ENCODE assay signal across 8 cellular contexts in the genomic region with DNA sequence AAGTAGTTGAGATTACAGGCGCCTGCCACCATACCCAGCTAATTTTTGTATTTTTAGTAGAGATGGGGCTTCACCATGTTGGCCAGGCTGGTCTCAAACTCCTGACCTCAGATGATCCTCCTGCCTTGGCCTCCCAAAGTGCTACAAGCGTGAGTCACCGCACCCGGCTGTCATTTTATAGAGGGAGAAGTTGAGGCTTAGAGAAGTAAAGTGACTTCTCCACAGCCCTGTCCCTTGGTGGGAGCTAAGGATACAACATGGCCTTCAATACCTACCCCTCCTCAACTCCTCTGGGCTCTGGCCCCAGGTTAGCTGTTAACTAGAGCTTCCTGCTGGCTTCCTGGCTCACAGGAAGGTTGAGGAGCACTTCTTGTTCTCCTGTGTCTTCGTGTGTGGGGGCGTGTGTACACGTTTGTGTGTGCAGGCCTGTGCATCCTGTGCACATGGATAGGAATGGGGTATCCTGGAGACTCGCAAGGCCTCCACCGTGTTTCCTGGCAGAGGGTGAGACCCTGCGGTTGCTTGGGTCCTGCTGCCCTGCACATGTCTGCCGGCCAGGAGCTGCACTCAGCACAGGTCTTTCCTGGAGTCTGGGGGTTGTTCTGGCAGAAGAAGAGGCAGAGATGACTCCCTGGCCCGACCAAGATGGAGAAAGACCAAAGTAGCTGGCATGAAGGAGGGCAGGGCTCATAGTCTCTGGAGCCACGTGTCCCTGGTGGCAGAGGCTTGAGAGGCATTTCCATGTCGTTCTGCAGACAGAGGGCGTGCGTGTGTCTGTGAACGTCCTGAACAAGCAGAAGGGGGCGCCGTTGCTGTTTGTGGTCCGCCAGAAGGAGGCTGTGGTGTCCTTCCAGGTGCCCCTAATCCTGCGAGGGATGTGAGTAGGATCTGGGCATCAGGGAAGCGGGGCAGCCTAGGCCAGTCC. TPM values are rescaled to one million over a fixed set of nuclear protein-coding genes. Genes with fewer than 3 reads are reported as not detected.
A peak's percentile ranks its signal among the peaks of the same experiment; 100 is the strongest.
DNase-seq lines count a peak whose midpoint lies in the region; ATAC-seq and TF ChIP-seq lines count a peak whose summit lies in the region.

No MANE protein-coding gene starts in this region.

- H3K27ac Mint-ChIP-seq in naive thymus-derived CD8-positive, alpha-beta T cell, result peak overlapping the region; percentile 25 to 99 (median 91)

- CTCF ChIA-PET in AG04450 (lab: Charles Lee), result interaction anchor here (0.6 to 6.5 kb wide), 18 partner anchors 9 to 438 kb away, joined by 3 to 70 read pairs (median 4); partner anchors contain the start of genes APOA5 and CEP164

- H3K27me3 ChIP-seq in AG04450 (ENCODE audit: control insufficient read depth, insufficient read depth, low read length) (no peaks in the 10 kb centered on the region), esophagus squamous epithelium (no peaks in the 10 kb centered on the region), stomach smooth muscle (ENCODE audit: control insufficient read depth in 1 of 2, insufficient read depth in 2 of 2, low read length in 2 of 2) (no peaks in the 10 kb centered on the region)

- H3K9me3 ChIP-seq in AG04450 (ENCODE audit: control insufficient read depth, insufficient read depth, low read length), result no peaks in the 10 kb centered on the region; the same call in 1 of the 2 replicates
- no peaks in the 10 kb centered on the region for H3K9me3 ChIP-seq in esophagus squamous epithelium
- H3K9me3 ChIP-seq in stomach smooth muscle (ENCODE audit: control insufficient read depth in 2 of 2, low read length in 2 of 2), result no peaks in the 10 kb centered on the region

- H3K27me3 Mint-ChIP-seq in naive thymus-derived CD8-positive, alpha-beta T cell, result no peaks in the 10 kb centered on the region

- intact Hi-C loops in esophagus squamous epithelium (cut with DNase I), result loop anchor here (5.0 kb wide), 1 partner anchor 46 kb away; no protein-coding TSS in a partner anchor

- peaks cover 0 to 13% (median 2%) of the 10 kb centered on the region in 3 donors for H3K36me3 Mint-ChIP-seq in naive thymus-derived CD8-positive, alpha-beta T cell

- POLR2A ChIA-PET in AG04450 (lab: Yijun Ruan, JAX), result interaction anchor here (0.6 to 1.3 kb wide), 5 partner anchors 11 to 41 kb away, joined by 4 to 10 read pairs (median 6); no protein-coding TSS in a partner anchor
- POLR2A ChIA-PET in naive thymus-derived CD8-positive, alpha-beta T cell (lab: Charles Lee), result interaction anchor here (4.2 kb wide), 2 partner anchors 37 to 48 kb away, joined by 46 to 70 read pairs; partner anchors contain the start of genes PAFAH1B2, PCSK7 and RNF214

- H3K9me3 Mint-ChIP-seq in naive thymus-derived CD8-positive, alpha-beta T cell, result no peaks in the 10 kb centered on the region

- H3K4me1 Mint-ChIP-seq in naive thymus-derived CD8-positive, alpha-beta T cell, result peaks cover 10 to 44% (median 31%) of the 10 kb centered on the region in 4 donors

- ATAC-seq in GM18502 (IDR thresholded peaks at IDR 0.05; ENCODE audit: poor library complexity, unreplicated experiment) (peak; percentile 37), GM21717 (IDR thresholded peaks at IDR 0.05; ENCODE audit: unreplicated experiment) (no peak)
- ATAC-seq in naive thymus-derived CD8-positive, alpha-beta T cell, result peak in 1 of 2 donors; percentile 31

- DNase-seq in AG04450 (ENCODE audit: low read depth, low spot score) (no peak), NCI-H82 treated with DMSO at 0.1 percent for 48 hours (lab: John Stamatoyannopoulos, UW; ENCODE audit: unreplicated experiment) (peak; percentile 12), activated T-cell treated with anti-CD3 and anti-CD28 coated beads for 4 hours (peak; percentile 22), esophagus squamous epithelium (lab: John Stamatoyannopoulos, UW) (peak; percentile 28)
- DNase-seq in naive thymus-derived CD8-positive, alpha-beta T cell, result peak in 9 of 10 donors; percentile 24 to 78 (median 45)

- no peak overlapping the region for H3K4me3 ChIP-seq in AG04450 (ENCODE audit: low read depth, low read length)
- H3K4me3 ChIP-seq in esophagus squamous epithelium, result peak overlapping the region in 1 of 4 donors; percentile 29
- H3K4me3 ChIP-seq in stomach smooth muscle (ENCODE audit: low read length in 2 of 2), result peak overlapping the region; percentile 44 to 90

- no peak for TF ChIP-seq POLR2A in esophagus squamous epithelium (IDR thresholded peaks at IDR 0.05)

- H3K4me3 Mint-ChIP-seq in naive thymus-derived CD8-positive, alpha-beta T cell, result peak overlapping the region; percentile 89 to 97 (median 93)

- peak; percentile 64 for TF ChIP-seq CTCF in AG04450 (IDR thresholded peaks at IDR 0.05; ENCODE audit: low read depth, low read length)
- peak; percentile 42 to 79 (median 56) for TF ChIP-seq CTCF in esophagus squamous epithelium (IDR thresholded peaks at IDR 0.05)

- peak overlapping the region; percentile 23 to 36 for H3K9ac ChIP-seq in stomach smooth muscle (ENCODE audit: low read length in 2 of 2)

- H3K27ac ChIP-seq in AG04450 (ENCODE audit: low read depth, low read length) (no peak overlapping the region), esophagus squamous epithelium (peak overlapping the region in 3 of 4 donors; percentile 12 to 97 (median 25)), stomach smooth muscle (ENCODE audit: low read length) (peak overlapping the region; percentile 93)

- 56 to 60% methylated on average over 3 to 12 of the region's 22 CpGs for WGBS in esophagus squamous epithelium, 2 donors

- H3K4me1 ChIP-seq in esophagus squamous epithelium, result peaks cover 16 to 55% (median 30%) of the 10 kb centered on the region in 3 donors
- peaks cover 41% of the 10 kb centered on the region for H3K4me1 ChIP-seq in stomach smooth muscle (ENCODE audit: control insufficient read depth, insufficient read depth, low read length)

- H3K36me3 ChIP-seq in esophagus squamous epithelium (peaks cover 0 to 44% (median 6%) of the 10 kb centered on the region in 3 donors), stomach smooth muscle (ENCODE audit: control insufficient read depth in 2 of 2, insufficient read depth in 2 of 2, low read length in 2 of 2) (peaks cover 12 to 17% of the 10 kb centered on the region in 2 donors)

RNA-seq across cellular contexts. Expression of gene SIDT2, which starts 2.4 kb away (rescaled TPM):
- polyA plus RNA-seq in AG04450 (2011; rRNA removed), result 32.5 and 45.0 TPM in 2 replicates
- polyA minus RNA-seq in AG04450 (2011; rRNA and poly(A)+ RNA removed), result 59.4 and 84.3 TPM in 2 replicates
- total RNA-seq in esophagus squamous epithelium, result 10 to 100 TPM in 2 of 4 donors, 1 to 10 TPM in 2; 6.9 to 20.0 (median 9.4) TPM
- 10 to 100 TPM; 48.0 to 63.0 TPM for total RNA-seq in naive thymus-derived CD8-positive, alpha-beta T cell
- polyA plus RNA-seq in naive thymus-derived CD8-positive, alpha-beta T cell, result 1 to 10 TPM; 2.3 to 3.1 (median 2.3) TPM

RNA-seq across cellular contexts. Expression of gene TAGLN, which starts 18.2 kb away (rescaled TPM):
- 3,100 and 3,444 TPM in 2 replicates for polyA plus RNA-seq in AG04450 (2011; rRNA removed)
- 838 and 956 TPM in 2 replicates for polyA minus RNA-seq in AG04450 (2011; rRNA and poly(A)+ RNA removed)
- total RNA-seq in esophagus squamous epithelium, result 1,000 to 10,000 TPM in 1 of 4 donors, 100 to 1,000 TPM in 2, 10 to 100 TPM in 1; 64.8 to 1,356 (median 373) TPM
- 10 to 100 TPM; 12.1 to 14.4 TPM for total RNA-seq in naive thymus-derived CD8-positive, alpha-beta T cell
- under 1 TPM; 0.13 to 0.51 (median 0.21) TPM for polyA plus RNA-seq in naive thymus-derived CD8-positive, alpha-beta T cell

RNA-seq across cellular contexts. Expression of gene PAFAH1B2, which starts 36.8 kb away (rescaled TPM):
- polyA plus RNA-seq in AG04450 (2011; rRNA removed), result 46.1 and 48.8 TPM in 2 replicates
- polyA minus RNA-seq in AG04450 (2011; rRNA and poly(A)+ RNA removed), result 171 and 207 TPM in 2 replicates
- 10 to 100 TPM; 33.2 to 64.0 (median 48.5) TPM for total RNA-seq in esophagus squamous epithelium
- 10 to 100 TPM; 59.2 to 60.5 TPM for total RNA-seq in naive thymus-derived CD8-positive, alpha-beta T cell
- 10 to 100 TPM; 14.4 to 19.5 (median 18.3) TPM for polyA plus RNA-seq in naive thymus-derived CD8-positive, alpha-beta T cell

RNA-seq across cellular contexts. Expression of gene PCSK7, which starts 51.0 kb away (rescaled TPM):
- polyA plus RNA-seq in AG04450 (2011; rRNA removed), result 23.5 and 26.9 TPM in 2 replicates
- 35.1 and 40.0 TPM in 2 replicates for polyA minus RNA-seq in AG04450 (2011; rRNA and poly(A)+ RNA removed)
- total RNA-seq in esophagus squamous epithelium, result 10 to 100 TPM; 28.7 to 53.3 (median 45.0) TPM
- total RNA-seq in naive thymus-derived CD8-positive, alpha-beta T cell, result 100 to 1,000 TPM; 277 to 296 TPM
- polyA plus RNA-seq in naive thymus-derived CD8-positive, alpha-beta T cell, result 10 to 100 TPM; 32.6 to 60.6 (median 47.8) TPM

RNA-seq across cellular contexts. Expression of gene RNF214, which starts 51.5 kb away (rescaled TPM):
- polyA plus RNA-seq in AG04450 (2011; rRNA removed), result 15.1 and 15.2 TPM in 2 replicates
- polyA minus RNA-seq in AG04450 (2011; rRNA and poly(A)+ RNA removed), result 42.4 and 52.5 TPM in 2 replicates
- 10 to 100 TPM in 1 of 4 donors, 1 to 10 TPM in 3; 5.0 to 10.5 (median 5.6) TPM for total RNA-seq in esophagus squamous epithelium
- total RNA-seq in naive thymus-derived CD8-positive, alpha-beta T cell, result 10 to 100 TPM; 28.8 to 30.3 TPM
- 10 to 100 TPM in 1 of 3 donors, 1 to 10 TPM in 2; 7.5 to 11.6 (median 9.3) TPM for polyA plus RNA-seq in naive thymus-derived CD8-positive, alpha-beta T cell

Comparison
In these comparisons a context has a peak if more than half of its experiments do, and no peak if none do; other contexts are left out.
1. RNA of gene TAGLN, which starts 18.2 kb away (total RNA-seq): 64.8 to 1,356 TPM in esophagus squamous epithelium; 12.1 to 14.4 TPM in naive thymus-derived CD8-positive, alpha-beta T cell; every median in the first group is over 4 times any median in the second.